22 cellular contexts compared by ENCODE assay signal in the genomic region with DNA sequence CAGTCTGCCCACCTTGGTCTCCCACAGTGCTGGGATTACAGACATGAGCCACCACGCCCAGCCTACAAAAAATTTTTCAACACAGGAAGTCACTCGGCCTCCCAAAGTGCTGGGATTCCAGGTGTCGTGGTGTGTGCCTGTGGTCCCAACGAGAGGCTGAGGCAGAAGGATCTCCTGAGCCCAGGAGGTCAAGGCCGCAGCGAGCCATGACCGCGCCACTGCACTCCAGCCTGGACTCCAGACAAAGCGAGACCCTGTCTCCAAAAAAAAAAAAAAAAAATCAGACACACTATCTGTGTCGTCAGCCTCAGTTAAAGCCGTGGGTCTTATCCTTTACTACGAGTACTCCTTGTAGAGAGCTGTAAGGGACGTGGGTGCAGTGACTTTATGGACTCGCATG.
"Had no signal": no experiment of that assay in that cellular context is flagged by ENCODE, and none has a peak within 500 bp of the region (broad histone marks: within the 10 kb centered on the region; RNA-seq: fewer than 3 reads in every experiment).

No MANE protein-coding gene starts in this region.

- H3K27me3 Mint-ChIP-seq: effector memory CD8-positive, alpha-beta T cell; naive B cell had no signal

- H3K9me3 Mint-ChIP-seq: effector memory CD8-positive, alpha-beta T cell; immature natural killer cell; naive B cell had no signal

- FAIRE-seq: keratinocyte had no signal

- H3K27me3 ChIP-seq: esophagus squamous epithelium, neutrophil, right lobe of liver, spleen, stomach, transverse colon had no signal

- H3K4me3 ChIP-seq: esophagus squamous epithelium, left ventricle myocardium inferior, lower lobe of right lung, psoas muscle, right lobe of liver, spleen, stomach, thoracic aorta, transverse colon had no signal

- ATAC-seq: effector memory CD8-positive, alpha-beta T cell; left cardiac atrium; lower lobe of right lung; psoas muscle; right lobe of liver had no signal

- H3K27ac ChIP-seq: esophagus squamous epithelium, lower lobe of right lung, neutrophil, right lobe of liver, spleen, thoracic aorta had no signal

- H3K9me3 ChIP-seq: esophagus squamous epithelium, left ventricle myocardium inferior, lower lobe of right lung, neutrophil, psoas muscle, right lobe of liver, spleen, stomach, thoracic aorta, transverse colon had no signal

- H3K4me3 Mint-ChIP-seq: effector memory CD8-positive, alpha-beta T cell; immature natural killer cell; naive B cell had no signal

- DNase-seq: effector memory CD8-positive, alpha-beta T cell; esophagus squamous epithelium; foreskin fibroblast; immature natural killer cell; left cardiac atrium; left ventricle myocardium inferior; lower lobe of right lung; mesenchymal stem cell; naive B cell; psoas muscle; retina; spleen; stimulated activated CD4-positive, alpha-beta T cell treated with anti-CD3 and anti-CD28 coated beads, Interleukin-2, amount 100 ng/mL, for 24 hours; stimulated activated CD4-positive, alpha-beta T cell treated with anti-CD3 and anti-CD28 coated beads, Interleukin-4, amount 100 ng/mL, for 4 hours; stimulated activated naive CD4-positive, alpha-beta T cell; stomach; substantia nigra; transverse colon had no signal
